16 cellular contexts compared by ENCODE assay signal in the genomic region with DNA sequence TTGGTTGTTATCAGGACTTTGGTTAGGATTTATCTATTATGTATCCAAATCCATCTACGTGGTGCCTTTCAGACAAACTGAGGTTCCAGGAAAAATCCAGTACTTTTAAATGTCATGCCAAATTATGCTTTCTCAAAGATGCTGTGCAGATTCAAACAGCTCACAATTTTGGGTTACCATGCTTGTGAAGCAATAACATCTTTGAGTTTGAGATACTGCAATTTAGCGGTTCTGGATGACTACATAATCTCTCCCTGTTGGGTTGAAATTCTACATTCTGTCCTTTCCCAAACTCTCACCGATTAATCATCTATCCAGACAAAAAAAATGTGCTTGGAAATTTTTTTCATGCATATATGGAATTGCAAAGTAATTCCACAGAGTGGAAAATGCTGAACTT. TPM values are rescaled to one million over a fixed set of nuclear protein-coding genes. Genes with fewer than 3 reads are reported as not detected.
"Had no signal": no experiment of that assay in that cellular context is flagged by ENCODE, and none has a peak within 500 bp of the region (broad histone marks: within the 10 kb centered on the region; RNA-seq: fewer than 3 reads in every experiment).

No MANE protein-coding gene starts in this region.

- H3K36me3 Mint-ChIP-seq: memory B cell had no signal

- H3K27ac ChIP-seq: foreskin keratinocyte, left lung, neural progenitor cell, pancreas, spleen had no signal

- H3K9me3 Mint-ChIP-seq: activated B cell treated with CpG ODN at 0.5 μM for 24 hours; activated CD4-positive, alpha-beta T cell treated with anti-CD3 and anti-CD28 coated beads, Interleukin-2, amount 10 ng/mL, durations not matched to agents 24 days and 14 days; memory B cell; neural progenitor cell; T-helper 1 cell treated with Interleukin-12 subunit alpha and Interleukin-12 subunit beta and Interleukin-4 antibody, amounts not matched to agents 30 μg/mL and 1 μg/mL, for 36 hours had no signal

- H3K9me3 ChIP-seq: left lung, pancreas, spleen had no signal

- H3K4me3 Mint-ChIP-seq: activated B cell treated with CpG ODN at 0.5 μM for 24 hours; activated CD4-positive, alpha-beta T cell treated with anti-CD3 and anti-CD28 coated beads, Interleukin-2, amount 10 ng/mL, durations not matched to agents 24 days and 14 days; memory B cell; neural progenitor cell; T-helper 1 cell treated with Interleukin-12 subunit alpha and Interleukin-12 subunit beta and Interleukin-4 antibody, amounts not matched to agents 30 μg/mL and 1 μg/mL, for 36 hours had no signal

- H3K27ac Mint-ChIP-seq: activated B cell treated with CpG ODN at 0.5 μM for 24 hours; activated CD4-positive, alpha-beta T cell treated with anti-CD3 and anti-CD28 coated beads, Interleukin-2, amount 10 ng/mL, durations not matched to agents 24 days and 14 days; memory B cell; neural progenitor cell; T-helper 1 cell treated with Interleukin-12 subunit alpha and Interleukin-12 subunit beta and Interleukin-4 antibody, amounts not matched to agents 30 μg/mL and 1 μg/mL, for 36 hours had no signal

- ATAC-seq: esophagus mucosa; foreskin keratinocyte; left lung; pancreas; stimulated activated naive CD8-positive, alpha-beta T cell treated with anti-CD3 and anti-CD28 coated beads, Interleukin-15, Interleukin-2, amounts not matched to agents 100 U/mL and 50 U/mL, for 24 hours had no signal

- DNase-seq: activated B cell treated with CpG ODN at 0.5 μM for 24 hours; activated CD4-positive, alpha-beta T cell treated with anti-CD3 and anti-CD28 coated beads, Interleukin-2, amount 10 ng/mL, durations not matched to agents 24 days and 14 days; activated CD8-positive, alpha-beta memory T cell treated with anti-CD3 and anti-CD28 coated beads for 24 hours; activated naive CD4-positive, alpha-beta T cell treated with Interleukin-2 at 50 U/mL for 16 hours; dermis blood vessel endothelial cell; foreskin keratinocyte; islet precursor cell; left lung; pancreas; spleen; stimulated activated CD4-positive, alpha-beta T cell treated with anti-CD3 and anti-CD28 coated beads, Interleukin-2, amount 100 ng/mL, for 24 hours; stimulated activated naive CD8-positive, alpha-beta T cell treated with anti-CD3 and anti-CD28 coated beads, Interleukin-15, Interleukin-2, amounts not matched to agents 100 U/mL and 50 U/mL, for 24 hours had no signal

- H3K4me3 ChIP-seq: left lung, neural progenitor cell, pancreas, spleen had no signal

- H3K4me1 ChIP-seq: foreskin keratinocyte, neural progenitor cell had no signal

- H3K36me3 ChIP-seq: left lung, neural progenitor cell, pancreas had no signal

- H3K27me3 ChIP-seq: foreskin keratinocyte, pancreas had no signal

RNA-seq across cellular contexts. Expression of a gene that starts 3.5 kb away (rescaled TPM):
- total RNA-seq: activated CD4-positive, alpha-beta T cell treated with anti-CD3 and anti-CD28 coated beads, Interleukin-2, amount 10 ng/mL, durations not matched to agents 24 days and 14 days had no signal
